Comparison of ENCODE assay signal across 25 cellular contexts in the genomic region with DNA sequence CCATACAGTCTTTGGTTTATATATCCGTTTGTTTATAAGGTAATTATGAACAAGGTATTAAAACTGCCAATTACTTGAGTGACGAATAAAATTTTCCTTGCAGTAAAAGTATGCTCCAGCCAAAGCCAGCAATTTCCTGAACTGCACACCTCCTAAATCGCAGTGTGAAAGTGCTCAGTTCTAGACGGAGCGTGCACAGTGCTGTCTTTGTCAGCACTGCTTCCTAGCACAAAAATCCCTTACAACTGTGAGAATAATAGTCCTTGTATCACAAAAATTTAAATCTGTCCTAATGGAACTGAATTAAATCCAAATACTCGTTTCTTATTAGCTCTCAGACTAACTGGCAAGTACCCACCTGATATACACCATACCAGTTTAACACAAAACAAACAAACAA. TPM values are rescaled to one million over a fixed set of nuclear protein-coding genes. Genes with fewer than 3 reads are reported as not detected.
DNase-seq lines count a peak whose midpoint lies in the region; ATAC-seq, FAIRE-seq and TF ChIP-seq lines count a peak whose summit lies in the region.
"Had no signal": no experiment of that assay in that cellular context is flagged by ENCODE, and none has a peak within 500 bp of the region (broad histone marks: within the 10 kb centered on the region; RNA-seq: fewer than 3 reads in every experiment).

No MANE protein-coding gene starts in this region.

- no peak overlapping the region for H3K27ac ChIP-seq in mammary epithelial cell (ENCODE audit: insufficient read depth, low read depth, low read length)
- H3K27ac ChIP-seq in pancreas = peak overlapping the region in 1 of 4 donors; percentile 31
- H3K27ac ChIP-seq: ascending aorta, heart left ventricle, neutrophil, SJSA1 had no signal

- in situ Hi-C loops in mammary epithelial cell (cut with MboI; ENCODE audit: low sequenced_read_pairs in 2 of 2) = no loop called here
- in situ Hi-C loops in HAP-1 (cut with MboI; ENCODE audit: low sequenced_read_pairs) = no loop called here

- 23% methylated on average over 6 of the region's 6 CpGs for WGBS in mammary epithelial cell (ENCODE audit: low coverage, missing lambda C conversion rate)
- 35 to 41% methylated on average over 6 of the region's 6 CpGs for WGBS in pancreas, 2 donors

- H3K4me3 ChIP-seq in mammary epithelial cell (replicated peaks in 1 of 3; ENCODE audit: insufficient read depth in 1 of 3, low read depth in 2 of 3, low read length in 3 of 3) = no peak overlapping the region
- no peak overlapping the region for H3K4me3 ChIP-seq in pancreas
- no peak overlapping the region for H3K4me3 ChIP-seq in HAP-1
- H3K4me3 ChIP-seq: ascending aorta, GM23338, heart left ventricle, K562, SJSA1, tibial nerve had no signal

- CTCF ChIA-PET in mammary epithelial cell (lab: Charles Lee; ENCODE audit: low non-redundant PET) = no interaction called here

- peaks cover 94% of the 10 kb centered on the region for H3K79me2 ChIP-seq in mammary epithelial cell (ENCODE audit: insufficient read depth, low read length)

- DNase-seq in COLO829 (ENCODE audit: low spot score) = peak; percentile 39
- DNase-seq in mammary epithelial cell = no peak
- DNase-seq in globus pallidus (ENCODE audit: low spot score) = peak; percentile 87
- no peak for DNase-seq in pancreas
- no peak for DNase-seq in HAP-1 (ENCODE audit: low spot score in 2 of 2)
- DNase-seq in cerebellar cortex (ENCODE audit: low spot score) = no peak
- DNase-seq: activated CD4-positive, alpha-beta T cell treated with anti-CD3 and anti-CD28 coated beads, Interleukin-2, amount 50 U/mL, for 48 hours; activated naive CD8-positive, alpha-beta T cell treated with anti-CD3 and anti-CD28 coated beads for 36 hours; CD4-positive, CD25-positive, alpha-beta regulatory T cell; heart left ventricle; NCI-H2029; NCI-H2227 treated with DMSO at 0.1 percent for 48 hours; NCI-H748 treated with DMSO at 0.1 percent for 48 hours; stimulated activated naive CD4-positive, alpha-beta T cell treated with Interleukin-2 at 50 U/mL for 16 hours; T-helper 1 cell had no signal

- H4K20me1 ChIP-seq in mammary epithelial cell (ENCODE audit: insufficient read depth, low read length) = no peaks in the 10 kb centered on the region

- ATAC-seq in pancreas = peak in 3 of 4 donors; percentile 41 to 63 (median 43)
- no peak for ATAC-seq in GM19324 (IDR thresholded peaks at IDR 0.05; ENCODE audit: low FRiP score, unreplicated experiment)
- ATAC-seq in HG03460 (IDR thresholded peaks at IDR 0.05; ENCODE audit: unreplicated experiment) = no peak
- ATAC-seq: GM23338, K562 had no signal

- H3K4me2 ChIP-seq in mammary epithelial cell (ENCODE audit: insufficient read depth, low read depth, low read length) = peak overlapping the region; percentile 1
- H3K4me2 ChIP-seq: GM23338 had no signal

- intact Hi-C loops in mammary epithelial cell (cut with micrococcal nuclease) = no loop called here
- intact Hi-C loops in pancreas (cut with DNase I) = no loop called here

- no peak overlapping the region for H3K9ac ChIP-seq in mammary epithelial cell (ENCODE audit: insufficient read depth, low read length)

- no peaks in the 10 kb centered on the region for H3K27me3 ChIP-seq in mammary epithelial cell (ENCODE audit: insufficient read depth, low read length)
- H3K27me3 ChIP-seq in pancreas = no peaks in the 10 kb centered on the region
- no peaks in the 10 kb centered on the region for H3K27me3 ChIP-seq in HAP-1 (ENCODE audit: low read depth)
- H3K27me3 ChIP-seq: ascending aorta, heart left ventricle, neutrophil, SJSA1, tibial nerve had no signal

- dilution Hi-C loops in mammary epithelial cell (cut with HindIII; ENCODE audit: low sequenced_read_pairs) = no loop called here

- no peak for FAIRE-seq in pancreas (lab: Jason Lieb, UNC)
- FAIRE-seq: endothelial cell of umbilical vein, GM12892, K562 had no signal

- TF ChIP-seq CTCF in mammary epithelial cell (conservative IDR thresholded peaks at IDR 0.05 in 1 of 2, IDR thresholded peaks at IDR 0.05 in 1 of 2; ENCODE audit: extremely low read depth in 1 of 2, insufficient read depth in 1 of 2, low read depth in 1 of 2, low read length in 2 of 2) (no peak), pancreas (IDR thresholded peaks at IDR 0.05) (no peak)

- H3K9me3 ChIP-seq in mammary epithelial cell (replicated peaks; ENCODE audit: insufficient read depth, low read length) (no peaks in the 10 kb centered on the region), pancreas (no peaks in the 10 kb centered on the region), HAP-1 (no peaks in the 10 kb centered on the region)
- H3K9me3 ChIP-seq: ascending aorta, heart left ventricle, neutrophil, SJSA1, tibial nerve had no signal

- BruUV-seq in mammary epithelial cell (replicated peaks; lab: Mats Ljungman, UMichigan) = no TSS peak

- H3K4me1 ChIP-seq in mammary epithelial cell (ENCODE audit: insufficient read depth, low read length) = peaks cover 58% of the 10 kb centered on the region
- H3K4me1 ChIP-seq in pancreas = peaks cover 12 to 32% (median 27%) of the 10 kb centered on the region in 3 donors
- peaks cover 3% of the 10 kb centered on the region; the same call in 1 of the 2 replicates for H3K4me1 ChIP-seq in HAP-1

- no peak overlapping the region for H2AFZ ChIP-seq in mammary epithelial cell (ENCODE audit: low read depth, low read length)
- H2AFZ ChIP-seq: GM23338 had no signal

- H3K36me3 ChIP-seq in mammary epithelial cell (ENCODE audit: insufficient read depth, low read length) (peaks cover 13% of the 10 kb centered on the region), pancreas (peaks cover 0 to 13% (median 7%) of the 10 kb centered on the region in 3 donors), HAP-1 (replicated peaks) (peaks cover 7% of the 10 kb centered on the region)
- H3K36me3 ChIP-seq: neutrophil had no signal

RNA-seq across cellular contexts. Expression of a gene that starts 26.3 kb away (rescaled TPM):
- total RNA-seq in mammary epithelial cell = 100 to 1,000 TPM in 1 of 2 donors, 10 to 100 TPM in 1; 45.5 to 115 TPM
- polyA plus RNA-seq in mammary epithelial cell = 28.7 TPM
- polyA minus RNA-seq in mammary epithelial cell = 35.3 TPM
- 10 to 100 TPM; 18.8 to 44.3 (median 28.5) TPM for total RNA-seq in pancreas
- 10 to 100 TPM in 1 of 2 donors, 1 to 10 TPM in 1; 7.2 to 12.8 TPM for polyA plus RNA-seq in pancreas
- total RNA-seq: activated naive CD8-positive, alpha-beta T cell treated with anti-CD3 and anti-CD28 coated beads for 36 hours; CD4-positive, CD25-positive, alpha-beta regulatory T cell; K562 had no signal
- polyA plus RNA-seq: CD4-positive, CD25-positive, alpha-beta regulatory T cell had no signal

Comparison
In these comparisons a context has a peak if more than half of its experiments do, and no peak if none do; other contexts are left out.
1. DNase-seq: peak in COLO829 (single experiment) and globus pallidus (single experiment); none in mammary epithelial cell (single experiment), pancreas (0 of 6), HAP-1 (0 of 2) and cerebellar cortex (single experiment).
2. ATAC-seq: peak in pancreas (3 of 4); none in GM19324 (single experiment) and HG03460 (single experiment).